In genomic region chr20:50916934-50917333, GRCh38 we compare ENCODE assay signal across 12 cellular contexts. TPM values are rescaled to one million over a fixed set of nuclear protein-coding genes. Genes with fewer than 3 reads are reported as not detected.
DNase-seq lines count a peak whose midpoint lies in the region; FAIRE-seq and TF ChIP-seq lines count a peak whose summit lies in the region.
"Had no signal": no experiment of that assay in that cellular context is flagged by ENCODE, and none has a peak within 500 bp of the region (broad histone marks: within the 10 kb centered on the region; RNA-seq: fewer than 3 reads in every experiment).

No MANE protein-coding gene starts in this region.

- TF ChIP-seq POLR2A in breast epithelium (IDR thresholded peaks at IDR 0.05) (no peak), thyroid gland (IDR thresholded peaks at IDR 0.05) (no peak), GM12892 (IDR thresholded peaks at IDR 0.05; ENCODE audit: low read depth, low read length) (no peak)

- peaks cover 51% of the 10 kb centered on the region for H3K4me1 Mint-ChIP-seq in MCF 10A (ENCODE audit: insufficient read depth, unreplicated experiment)
- H3K4me1 Mint-ChIP-seq in immature natural killer cell = peaks cover 79 to 98% of the 10 kb centered on the region in 2 donors

- H3K4me3 ChIP-seq in breast epithelium (no peak overlapping the region), thyroid gland (replicated peaks in 1 of 3) (no peak overlapping the region)

- BruUV-seq in MCF 10A (replicated peaks; lab: Mats Ljungman, UMichigan) = no TSS peak

- no peak for DNase-seq in MCF 10A (ENCODE audit: unreplicated experiment)
- no peak for DNase-seq in breast epithelium (ENCODE audit: low spot score in 2 of 2)
- no peak for DNase-seq in immature natural killer cell
- peak; percentile 51 to 58 for DNase-seq in thyroid gland
- DNase-seq in GM12892 (ENCODE audit: insufficient read length) = no peak
- no peak for DNase-seq in T-helper 9 cell
- no peak for DNase-seq in SIG-M5 treated with dmso at 0.1 percent for 504 hours (lab: John Stamatoyannopoulos, UW; ENCODE audit: unreplicated experiment)
- DNase-seq: midbrain, NCI-H1105, right cardiac atrium, T-helper 1 cell had no signal

- WGBS in thyroid gland, 2 donors = 31 to 46% methylated on average over 3 of the region's 3 CpGs

- CTCF ChIA-PET in MCF 10A (lab: Yijun Ruan, JAX) = interaction anchor here (1.0 to 4.6 kb wide), 8 partner anchors 12 to 122 kb away, joined by 3 to 39 read pairs (median 5); partner anchors contain the start of gene BCAS4

- peak overlapping the region; percentile 30 for H3K27ac Mint-ChIP-seq in MCF 10A (ENCODE audit: low read depth, unreplicated experiment)
- peak overlapping the region; percentile 18 to 79 (median 66) for H3K27ac Mint-ChIP-seq in immature natural killer cell

- H3K4me3 Mint-ChIP-seq in MCF 10A (ENCODE audit: unreplicated experiment) (no peak overlapping the region), immature natural killer cell (peak overlapping the region in 1 of 5 donors; percentile 18)

- peaks cover 49% of the 10 kb centered on the region for H3K36me3 Mint-ChIP-seq in MCF 10A (ENCODE audit: insufficient read depth, unreplicated experiment)
- no peaks in the 10 kb centered on the region for H3K36me3 Mint-ChIP-seq in immature natural killer cell

- no peak for FAIRE-seq in GM12892 (lab: Jason Lieb, UNC)

- POLR2A ChIA-PET in MCF 10A (lab: Yijun Ruan, JAX) = interaction anchor here (0.9 to 6.5 kb wide), 15 partner anchors 9 to 154 kb away, joined by 3 to 87 read pairs (median 5); partner anchors contain the start of genes ADNP, BCAS4, DPM1 and MOCS3

- H3K4me1 ChIP-seq in breast epithelium (peaks cover 3 to 5% of the 10 kb centered on the region in 2 donors), thyroid gland (peaks cover 32 to 71% of the 10 kb centered on the region in 2 donors)

- H3K9me3 Mint-ChIP-seq in MCF 10A (ENCODE audit: unreplicated experiment) = no peaks in the 10 kb centered on the region
- no peaks in the 10 kb centered on the region for H3K9me3 Mint-ChIP-seq in immature natural killer cell

- H3K36me3 ChIP-seq in breast epithelium (no peaks in the 10 kb centered on the region), thyroid gland (no peaks in the 10 kb centered on the region)

- intact Hi-C loops in MCF 10A (cut with micrococcal nuclease) (no loop called here), breast epithelium (cut with DNase I; ENCODE audit: low total_unique reads) (no loop called here), thyroid gland (cut with DNase I) (no loop called here)

- H3K27me3 ChIP-seq in breast epithelium (no peaks in the 10 kb centered on the region), thyroid gland (no peaks in the 10 kb centered on the region)

- H3K27me3 Mint-ChIP-seq in MCF 10A (ENCODE audit: insufficient read depth, unreplicated experiment) (no peaks in the 10 kb centered on the region), immature natural killer cell (ENCODE audit: low read depth in 3 of 3) (peaks cover 0 to 1% (median 0%) of the 10 kb centered on the region in 3 donors)

- H3K9me3 ChIP-seq in breast epithelium = no peaks in the 10 kb centered on the region
- H3K9me3 ChIP-seq in thyroid gland = no peaks in the 10 kb centered on the region

- no peak overlapping the region for H3K27ac ChIP-seq in breast epithelium
- peak overlapping the region; percentile 2; the same call in 1 of the 2 replicates for H3K27ac ChIP-seq in VCaP
- H3K27ac ChIP-seq in thyroid gland = peak overlapping the region; percentile 33 to 48 (median 38)

- TF ChIP-seq CTCF in MCF 10A (IDR thresholded peaks at IDR 0.05; ENCODE audit: unreplicated experiment) (no peak), breast epithelium (IDR thresholded peaks at IDR 0.05) (no peak), VCaP (conservative IDR thresholded peaks at IDR 0.05) (no peak), thyroid gland (IDR thresholded peaks at IDR 0.05) (no peak)

RNA-seq across cellular contexts. Expression of gene ADNP, which starts 14.3 kb away (rescaled TPM):
- total RNA-seq in MCF 10A (2022) (62.4 and 77.5 TPM in 2 replicates), breast epithelium (10 to 100 TPM; 51.7 to 70.2 (median 60.0) TPM), thyroid gland (10 to 100 TPM; 55.5 to 68.9 (median 63.5) TPM)
- polyA plus RNA-seq in immature natural killer cell = 1 to 10 TPM; 3.0 to 8.4 (median 3.8) TPM
- 38.1 TPM for polyA plus RNA-seq in GM12892 (2012; ENCODE audit: missing spikeins)

RNA-seq across cellular contexts. Expression of gene DPM1, which starts 41.4 kb away (rescaled TPM):
- total RNA-seq in MCF 10A (2022) = 66.8 and 79.8 TPM in 2 replicates
- total RNA-seq in breast epithelium = 10 to 100 TPM; 43.4 to 61.2 (median 53.4) TPM
- polyA plus RNA-seq in immature natural killer cell = 10 to 100 TPM; 46.6 to 61.8 (median 52.8) TPM
- total RNA-seq in thyroid gland = 10 to 100 TPM; 48.8 to 83.1 (median 60.2) TPM
- 90.4 TPM for polyA plus RNA-seq in GM12892 (2012; ENCODE audit: missing spikeins)

RNA-seq across cellular contexts. Expression of gene MOCS3, which starts 41.7 kb away (rescaled TPM):
- total RNA-seq in MCF 10A (2022) = 5.8 and 6.0 TPM in 2 replicates
- total RNA-seq in breast epithelium = 1 to 10 TPM; 4.5 to 6.4 (median 4.9) TPM
- 1 to 10 TPM; 2.9 to 3.7 (median 3.1) TPM for polyA plus RNA-seq in immature natural killer cell
- total RNA-seq in thyroid gland = 1 to 10 TPM; 6.7 to 7.8 (median 7.6) TPM
- polyA plus RNA-seq in GM12892 (2012; ENCODE audit: missing spikeins) = 1.9 TPM

Comparison
In these comparisons a context has a peak if more than half of its experiments do, and no peak if none do; other contexts are left out.
1. DNase-seq: peak in thyroid gland (2 of 2); none in MCF 10A (single experiment), breast epithelium (0 of 2), immature natural killer cell (0 of 3), GM12892 (single experiment), T-helper 9 cell (single experiment) and SIG-M5 treated with dmso at 0.1 percent for 504 hours (single experiment).
2. H3K27ac ChIP-seq: peak in VCaP (single experiment) and thyroid gland (3 of 3); none in breast epithelium (0 of 2).